20 cellular contexts compared by ENCODE assay signal in genomic region chr1:14061204-14061603, GRCh38.
DNase-seq lines count a peak whose midpoint lies in the region; ATAC-seq, FAIRE-seq and TF ChIP-seq lines count a peak whose summit lies in the region.
"Had no signal": no experiment of that assay in that cellular context is flagged by ENCODE, and none has a peak within 500 bp of the region (broad histone marks: within the 10 kb centered on the region; RNA-seq: fewer than 3 reads in every experiment).

No MANE protein-coding gene starts in this region.

- peaks cover 2% of the 10 kb centered on the region for H3K9me3 ChIP-seq in SJCRH30 (replicated peaks)
- no peaks in the 10 kb centered on the region for H3K9me3 ChIP-seq in prostate gland
- H3K9me3 ChIP-seq in upper lobe of right lung: no peaks in the 10 kb centered on the region
- H3K9me3 ChIP-seq: BLaER1, Caco-2 had no signal

- peaks cover 13% of the 10 kb centered on the region for H3K4me1 Mint-ChIP-seq in nephron progenitor cell
- H3K4me1 Mint-ChIP-seq: B cell; CD4-positive, CD25-positive, alpha-beta regulatory T cell had no signal

- DNase-seq in GM12891 (ENCODE audit: insufficient read length, low spot score) (no peak), KBM-7 (peak; percentile 8), SJCRH30 (peak; percentile 27 to 54), nephron progenitor cell (no peak), prostate gland (ENCODE audit: low spot score) (no peak), upper lobe of right lung (no peak), Ammon's horn (ENCODE audit: low spot score) (no peak)
- DNase-seq: Caco-2; CD4-positive, CD25-positive, alpha-beta regulatory T cell; CD8-positive, alpha-beta T cell; DMS153; EL; GDM1; H7; HCEC 1CT had no signal

- peaks cover 5% of the 10 kb centered on the region for H3K36me3 Mint-ChIP-seq in nephron progenitor cell (ENCODE audit: low read depth)
- H3K36me3 Mint-ChIP-seq: CD4-positive, CD25-positive, alpha-beta regulatory T cell; CD8-positive, alpha-beta T cell had no signal

- TF ChIP-seq CTCF in nephron progenitor cell (IDR thresholded peaks at IDR 0.05) (no peak), prostate gland (IDR thresholded peaks at IDR 0.05) (no peak), upper lobe of right lung (IDR thresholded peaks at IDR 0.05) (no peak)

- in situ Hi-C loops in KBM-7 (cut with MboI; ENCODE audit: low pct_unique_long_range_greater_than_20kb, low sequenced_read_pairs): no loop called here

- H3K36me3 ChIP-seq in SJCRH30: no peaks in the 10 kb centered on the region
- H3K36me3 ChIP-seq in prostate gland: no peaks in the 10 kb centered on the region
- no peaks in the 10 kb centered on the region for H3K36me3 ChIP-seq in upper lobe of right lung
- H3K36me3 ChIP-seq: BLaER1 had no signal

- no peak for TF ChIP-seq POLR2A in GM12891 (IDR thresholded peaks at IDR 0.05; ENCODE audit: low read depth, low read length)
- TF ChIP-seq POLR2A in prostate gland (IDR thresholded peaks at IDR 0.05): no peak

- 91% methylated on average over 3 of the region's 3 CpGs for WGBS in prostate gland

- H3K4me3 Mint-ChIP-seq in nephron progenitor cell: no peak overlapping the region
- H3K4me3 Mint-ChIP-seq: B cell; CD4-positive, CD25-positive, alpha-beta regulatory T cell; CD8-positive, alpha-beta T cell had no signal

- H3K4me3 ChIP-seq in SJCRH30 (no peak overlapping the region), prostate gland (no peak overlapping the region), upper lobe of right lung (no peak overlapping the region)
- H3K4me3 ChIP-seq: BLaER1 had no signal

- no peak for FAIRE-seq in GM12891 (lab: Jason Lieb, UNC)
- FAIRE-seq: GM12892, H1 had no signal

- H3K27me3 ChIP-seq in SJCRH30 (no peaks in the 10 kb centered on the region), prostate gland (replicated peaks; ENCODE audit: insufficient read depth) (no peaks in the 10 kb centered on the region), upper lobe of right lung (no peaks in the 10 kb centered on the region)
- H3K27me3 ChIP-seq: BLaER1 had no signal

- H3K27me3 Mint-ChIP-seq in nephron progenitor cell (ENCODE audit: low read depth, poor library complexity): peaks cover 22% of the 10 kb centered on the region

- intact Hi-C loops in prostate gland (cut with DNase I) (no loop called here), upper lobe of right lung (cut with DNase I) (no loop called here)

- H3K9me3 Mint-ChIP-seq in nephron progenitor cell: peaks cover 24% of the 10 kb centered on the region

- peak overlapping the region; percentile 17 for H3K27ac Mint-ChIP-seq in nephron progenitor cell
- H3K27ac Mint-ChIP-seq: B cell; CD8-positive, alpha-beta T cell had no signal

- H3K4me1 ChIP-seq in SJCRH30 (no peaks in the 10 kb centered on the region), prostate gland (replicated peaks) (no peaks in the 10 kb centered on the region), upper lobe of right lung (no peaks in the 10 kb centered on the region)
- H3K4me1 ChIP-seq: BLaER1, Caco-2 had no signal

- ATAC-seq in upper lobe of right lung: no peak
- ATAC-seq: CD8-positive, alpha-beta T cell had no signal

- H3K27ac ChIP-seq in SJCRH30: no peak overlapping the region
- no peak overlapping the region for H3K27ac ChIP-seq in prostate gland
- no peak overlapping the region for H3K27ac ChIP-seq in upper lobe of right lung
- H3K27ac ChIP-seq: BLaER1, C4-2B had no signal

TF ChIP-seq in GM12891, 5 proteins besides CTCF, POLR2A, EP300 and RAD21:
- TF ChIP-seq POLR2AphosphoS5 (IDR thresholded peaks at IDR 0.05; ENCODE audit: low read depth, low read length) (no peak), POU2F2 (IDR thresholded peaks at IDR 0.05; ENCODE audit: low read depth, low read length) (no peak), SPI1 (IDR thresholded peaks at IDR 0.05; ENCODE audit: low read depth, low read length) (peak; percentile 62; the same call in 1 of the 2 replicates), TAF1 (IDR thresholded peaks at IDR 0.05; ENCODE audit: low read depth, low read length) (no peak)

Comparison
In these comparisons a context has a peak if more than half of its experiments do, and no peak if none do; other contexts are left out.
1. DNase-seq: peak in KBM-7 (single experiment) and SJCRH30 (2 of 2); none in GM12891 (single experiment), nephron progenitor cell (single experiment), prostate gland (single experiment), upper lobe of right lung (single experiment) and Ammon's horn (single experiment).